11 cellular contexts compared by ENCODE assay signal in the genomic region with DNA sequence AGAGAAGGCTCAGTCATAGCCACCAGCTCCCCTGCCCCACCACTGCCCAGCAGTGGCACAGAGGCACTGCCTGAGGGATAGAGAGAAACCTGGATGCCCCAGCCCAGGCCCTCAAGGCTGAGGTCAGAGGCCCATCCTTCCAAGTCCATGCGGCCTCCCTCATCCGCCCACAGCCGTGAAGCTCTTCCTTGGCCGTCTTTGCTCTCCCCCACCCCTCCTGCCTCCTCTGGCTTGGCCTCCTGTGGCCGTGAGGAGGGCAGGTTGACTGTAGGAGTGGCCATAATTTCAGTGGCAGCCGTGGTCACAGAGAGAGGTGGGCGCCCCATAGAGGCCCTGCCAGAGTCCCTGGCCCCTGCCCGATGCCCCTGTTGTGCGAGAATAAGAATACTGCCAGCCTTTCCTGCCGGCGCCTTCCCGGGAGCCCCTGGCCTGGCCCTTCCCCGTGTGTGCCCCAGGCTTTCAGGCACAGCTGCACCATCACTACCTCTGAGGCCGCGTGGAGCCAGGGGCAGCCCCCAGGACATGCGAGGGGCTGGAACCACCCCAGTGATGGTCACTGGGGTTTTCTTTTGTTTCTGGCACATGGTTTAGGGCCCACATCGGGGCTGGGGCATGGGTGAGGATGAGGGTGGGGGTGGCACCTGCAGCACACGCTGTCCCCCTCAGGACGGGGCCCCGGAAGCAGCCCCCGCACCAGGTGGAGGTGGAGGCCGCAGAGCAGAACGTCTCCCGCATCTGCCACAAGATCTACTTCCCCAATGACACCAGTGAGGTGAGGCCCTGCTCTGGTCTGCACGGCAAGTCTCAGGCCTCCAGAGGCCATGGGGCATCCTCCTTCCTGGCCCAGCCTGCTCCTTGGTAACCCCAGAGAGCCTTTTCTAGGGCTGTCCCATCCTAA. TPM values are rescaled to one million over a fixed set of nuclear protein-coding genes. Genes with fewer than 3 reads are reported as not detected.
DNase-seq lines count a peak whose midpoint lies in the region; ATAC-seq and TF ChIP-seq lines count a peak whose summit lies in the region.
"Had no signal": no experiment of that assay in that cellular context is flagged by ENCODE, and none has a peak within 500 bp of the region (broad histone marks: within the 10 kb centered on the region; RNA-seq: fewer than 3 reads in every experiment).

No MANE protein-coding gene starts in this region.

- no peak for TF ChIP-seq CTCF in heart left ventricle (IDR thresholded peaks at IDR 0.05)

- H3K9me3 Mint-ChIP-seq in activated naive CD8-positive, alpha-beta T cell treated with anti-CD3 and anti-CD28 coated beads for 36 hours, result no peaks in the 10 kb centered on the region

- TF ChIP-seq POLR2A in heart left ventricle (IDR thresholded peaks at IDR 0.05), result no peak

- no peak overlapping the region for H3K9ac ChIP-seq in stomach smooth muscle (ENCODE audit: low read length in 2 of 2)

- H3K4me3 Mint-ChIP-seq in activated naive CD8-positive, alpha-beta T cell treated with anti-CD3 and anti-CD28 coated beads for 36 hours, result no peak overlapping the region

- H3K36me3 ChIP-seq in heart left ventricle (no peaks in the 10 kb centered on the region), stomach smooth muscle (ENCODE audit: control insufficient read depth in 2 of 2, insufficient read depth in 2 of 2, low read length in 2 of 2) (no peaks in the 10 kb centered on the region)

- ATAC-seq in heart left ventricle (no peak), HG02759 (IDR thresholded peaks at IDR 0.05; ENCODE audit: unreplicated experiment) (peak; percentile 64), GM18861 (IDR thresholded peaks at IDR 0.05; ENCODE audit: unreplicated experiment) (no peak)

- H3K4me1 ChIP-seq in heart left ventricle (peaks cover 28 to 94% (median 68%) of the 10 kb centered on the region in 12 donors), stomach smooth muscle (ENCODE audit: control insufficient read depth, insufficient read depth, low read length) (peaks cover 63% of the 10 kb centered on the region)

- H3K9me3 ChIP-seq in heart left ventricle (no peaks in the 10 kb centered on the region), stomach smooth muscle (ENCODE audit: control insufficient read depth in 2 of 2, low read length in 2 of 2) (no peaks in the 10 kb centered on the region)

- H3K4me1 Mint-ChIP-seq in activated naive CD8-positive, alpha-beta T cell treated with anti-CD3 and anti-CD28 coated beads for 36 hours, result peaks cover 18% of the 10 kb centered on the region

- H3K27me3 ChIP-seq in heart left ventricle (no peaks in the 10 kb centered on the region), stomach smooth muscle (ENCODE audit: control insufficient read depth in 1 of 2, insufficient read depth in 2 of 2, low read length in 2 of 2) (no peaks in the 10 kb centered on the region)

- H3K27ac ChIP-seq in heart left ventricle, result peak overlapping the region; percentile 7 to 92 (median 76)
- peak overlapping the region; percentile 78 for H3K27ac ChIP-seq in stomach smooth muscle (ENCODE audit: low read length)

- intact Hi-C loops in heart left ventricle (cut with DNase I) (loop anchor here in 2 of 10 donors (5.0 kb wide), 2 partner anchors 44 to 49 kb away; a partner anchor contains a TSS), cardiac septum (cut with DNase I) (no loop called here)

- 55 to 75% (median 69%) methylated on average over 6 to 25 of the region's 25 CpGs for WGBS in heart left ventricle, 4 donors

- H3K27me3 Mint-ChIP-seq in activated naive CD8-positive, alpha-beta T cell treated with anti-CD3 and anti-CD28 coated beads for 36 hours, result no peaks in the 10 kb centered on the region

- no peaks in the 10 kb centered on the region for H3K36me3 Mint-ChIP-seq in activated naive CD8-positive, alpha-beta T cell treated with anti-CD3 and anti-CD28 coated beads for 36 hours

- no peak overlapping the region for H3K4me3 ChIP-seq in heart left ventricle
- no peak overlapping the region for H3K4me3 ChIP-seq in stomach smooth muscle (ENCODE audit: low read length in 2 of 2)

- DNase-seq in heart left ventricle (peak in 2 of 5 donors; percentile 33 to 56), cardiac septum (ENCODE audit: low spot score) (no peak), NCI-H69 (lab: John Stamatoyannopoulos, UW) (no peak)
- peak; percentile 34 for DNase-seq in activated naive CD8-positive, alpha-beta T cell treated with anti-CD3 and anti-CD28 coated beads for 36 hours
- no peak for DNase-seq in effector CD8-positive, alpha-beta T cell (lab: John Stamatoyannopoulos, UW)
- DNase-seq: NCI-H524; stimulated activated CD4-positive, alpha-beta T cell treated with anti-CD3 and anti-CD28 coated beads, Interleukin-12 subunit alpha, Interleukin-12 subunit beta, amount 100 ng/mL, for 4 hours had no signal

- peak overlapping the region; percentile 79 for H3K27ac Mint-ChIP-seq in activated naive CD8-positive, alpha-beta T cell treated with anti-CD3 and anti-CD28 coated beads for 36 hours

RNA-seq across cellular contexts. Expression of a gene that starts 13.1 kb away (rescaled TPM):
- total RNA-seq in heart left ventricle, result under 1 TPM in 6 of 9 donors, not detected in 3; 0.10 to 0.36 (median 0.24) TPM
- polyA plus RNA-seq in heart left ventricle, result 1 to 10 TPM in 1 of 2 donors, under 1 TPM in 1; 0.26 to 8.0 TPM
- total RNA-seq in cardiac septum, result 0.19 TPM
- total RNA-seq in activated naive CD8-positive, alpha-beta T cell treated with anti-CD3 and anti-CD28 coated beads for 36 hours, result not detected
- total RNA-seq: mononuclear cell had no signal

RNA-seq across cellular contexts. Expression of a gene that starts 42.5 kb away (rescaled TPM):
- total RNA-seq in heart left ventricle (100 to 1,000 TPM in 7 of 9 donors, 10 to 100 TPM in 2; 97.1 to 225 (median 158) TPM), cardiac septum (207 TPM)
- 100 to 1,000 TPM; 115 to 293 TPM for polyA plus RNA-seq in heart left ventricle
- total RNA-seq in activated naive CD8-positive, alpha-beta T cell treated with anti-CD3 and anti-CD28 coated beads for 36 hours, result 10 to 100 TPM; 14.6 to 15.8 TPM

Comparison
In these comparisons a context has a peak if more than half of its experiments do, and no peak if none do; other contexts are left out.
1. RNA of a gene that starts 42.5 kb away (total RNA-seq): 207 TPM in cardiac septum (single experiment) and 97.1 to 225 TPM in heart left ventricle; 14.6 to 15.8 TPM in activated naive CD8-positive, alpha-beta T cell treated with anti-CD3 and anti-CD28 coated beads for 36 hours; every median in the first group is over 4 times any median in the second.